8 cellular contexts compared by ENCODE assay signal in the genomic region with DNA sequence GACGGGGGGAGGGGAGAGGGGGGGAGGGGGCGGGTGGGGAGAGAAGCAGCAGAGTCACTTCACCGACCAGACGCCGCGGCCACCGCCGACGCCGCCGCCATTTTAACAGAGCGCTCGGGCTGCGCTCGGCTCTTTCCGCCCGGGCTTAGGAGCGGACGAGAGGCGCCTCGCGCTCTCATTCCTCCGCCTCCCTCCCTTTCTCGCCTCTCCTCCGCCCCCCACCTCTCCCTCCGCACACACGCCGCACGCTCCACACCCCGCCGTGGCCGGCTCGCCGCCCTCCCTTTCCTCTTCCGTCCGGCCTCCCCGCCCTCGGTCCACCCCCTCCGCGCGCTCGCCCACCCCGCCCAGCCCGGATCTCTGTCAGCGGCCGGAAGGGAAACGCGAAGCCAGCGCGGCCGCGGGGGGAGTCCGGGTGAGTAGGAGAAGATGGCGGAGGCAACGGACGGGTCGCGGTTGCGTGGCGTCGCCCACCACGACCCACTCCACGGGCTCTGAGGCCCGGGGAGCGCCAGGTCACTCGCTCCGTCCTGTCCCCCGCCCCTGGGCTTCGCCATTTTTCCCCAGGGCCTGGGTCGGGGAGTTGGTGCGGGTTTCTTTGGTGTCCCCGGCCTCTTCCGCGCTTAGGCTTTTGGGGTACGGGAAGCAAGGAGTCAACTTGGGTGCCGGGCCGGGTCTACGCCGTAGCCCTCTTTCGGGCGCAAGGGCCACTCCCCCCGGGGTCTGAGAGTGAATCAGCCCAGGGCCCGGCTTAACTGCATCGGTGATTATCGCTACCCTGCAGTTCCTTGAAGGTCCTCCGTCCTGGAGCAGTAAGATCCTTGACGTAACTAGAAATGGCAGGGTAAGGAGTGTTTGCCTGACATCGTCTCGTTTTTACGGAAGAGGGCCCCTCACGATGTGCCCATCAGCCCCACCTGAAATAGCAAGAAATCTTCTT. TPM values are rescaled to one million over a fixed set of nuclear protein-coding genes. Genes with fewer than 3 reads are reported as not detected.
DNase-seq lines count a peak whose midpoint lies in the region; ATAC-seq and TF ChIP-seq lines count a peak whose summit lies in the region.

A gene with protein sequence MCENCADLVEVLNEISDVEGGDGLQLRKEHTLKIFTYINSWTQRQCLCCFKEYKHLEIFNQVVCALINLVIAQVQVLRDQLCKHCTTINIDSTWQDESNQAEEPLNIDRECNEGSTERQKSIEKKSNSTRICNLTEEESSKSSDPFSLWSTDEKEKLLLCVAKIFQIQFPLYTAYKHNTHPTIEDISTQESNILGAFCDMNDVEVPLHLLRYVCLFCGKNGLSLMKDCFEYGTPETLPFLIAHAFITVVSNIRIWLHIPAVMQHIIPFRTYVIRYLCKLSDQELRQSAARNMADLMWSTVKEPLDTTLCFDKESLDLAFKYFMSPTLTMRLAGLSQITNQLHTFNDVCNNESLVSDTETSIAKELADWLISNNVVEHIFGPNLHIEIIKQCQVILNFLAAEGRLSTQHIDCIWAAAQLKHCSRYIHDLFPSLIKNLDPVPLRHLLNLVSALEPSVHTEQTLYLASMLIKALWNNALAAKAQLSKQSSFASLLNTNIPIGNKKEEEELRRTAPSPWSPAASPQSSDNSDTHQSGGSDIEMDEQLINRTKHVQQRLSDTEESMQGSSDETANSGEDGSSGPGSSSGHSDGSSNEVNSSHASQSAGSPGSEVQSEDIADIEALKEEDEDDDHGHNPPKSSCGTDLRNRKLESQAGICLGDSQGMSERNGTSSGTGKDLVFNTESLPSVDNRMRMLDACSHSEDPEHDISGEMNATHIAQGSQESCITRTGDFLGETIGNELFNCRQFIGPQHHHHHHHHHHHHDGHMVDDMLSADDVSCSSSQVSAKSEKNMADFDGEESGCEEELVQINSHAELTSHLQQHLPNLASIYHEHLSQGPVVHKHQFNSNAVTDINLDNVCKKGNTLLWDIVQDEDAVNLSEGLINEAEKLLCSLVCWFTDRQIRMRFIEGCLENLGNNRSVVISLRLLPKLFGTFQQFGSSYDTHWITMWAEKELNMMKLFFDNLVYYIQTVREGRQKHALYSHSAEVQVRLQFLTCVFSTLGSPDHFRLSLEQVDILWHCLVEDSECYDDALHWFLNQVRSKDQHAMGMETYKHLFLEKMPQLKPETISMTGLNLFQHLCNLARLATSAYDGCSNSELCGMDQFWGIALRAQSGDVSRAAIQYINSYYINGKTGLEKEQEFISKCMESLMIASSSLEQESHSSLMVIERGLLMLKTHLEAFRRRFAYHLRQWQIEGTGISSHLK (N-terminal part only) (minus strand): TSS at position 123 of the 940 bp plus-strand sequence. CDS start 395 bp downstream, outside the sequence.

- H3K27me3 ChIP-seq in AG04450 (ENCODE audit: control insufficient read depth, insufficient read depth, low read length) = no peaks in the 10 kb centered on the region
- H3K27me3 ChIP-seq in spleen (replicated peaks in 1 of 7) = no peaks in the 10 kb centered on the region

- peak within 1 kb of the TSS; percentile 88 for H3K4me3 ChIP-seq in AG04450 (ENCODE audit: low read depth, low read length)
- H3K4me3 ChIP-seq in spleen = peak within 1 kb of the TSS; percentile 68 to 91 (median 73)

- POLR2A ChIA-PET in AG04450 (lab: Yijun Ruan, JAX) = no interaction called here

- H3K4me1 ChIP-seq in spleen = peaks cover 20 to 52% (median 47%) of the 10 kb centered on the region in 6 donors

- WGBS in spleen, 5 donors = 0 to 1% (median 0%) methylated on average over 45 to 90 of the region's 91 CpGs

- TF ChIP-seq POLR2A in GM18951 (IDR thresholded peaks at IDR 0.05; ENCODE audit: extremely low read depth, insufficient read depth, insufficient read length) (peak; percentile 91), spleen (IDR thresholded peaks at IDR 0.05) (peak in 2 of 3 donors; percentile 78 to 86)

- peak within 1 kb of the TSS; percentile 99 for H3K27ac ChIP-seq in AG04450 (ENCODE audit: low read depth, low read length)
- H3K27ac ChIP-seq in spleen = peak within 1 kb of the TSS; percentile 94 to 99 (median 99)

- DNase-seq in AG04450 (ENCODE audit: low read depth, low spot score) = peak; percentile 93
- DNase-seq in NCI-H345 treated with DMSO at 0.1 percent for 48 hours (lab: John Stamatoyannopoulos, UW; ENCODE audit: unreplicated experiment) = peak; percentile 77
- peak; percentile 84 for DNase-seq in activated CD4-positive, CD25-positive, alpha-beta regulatory T cell treated with anti-CD3 and anti-CD28 coated beads, Interleukin-2, amount 50 U/mL, for 16 hours (ENCODE audit: low read depth, low spot score)
- peak; percentile 90 for DNase-seq in central memory CD4-positive, alpha-beta T cell
- peak; percentile 84 for DNase-seq in inferior parietal cortex (ENCODE audit: extremely low spot score)
- peak; percentile 100 for DNase-seq in spleen

- peaks cover 0 to 38% (median 1%) of the 10 kb centered on the region in 6 donors for H3K36me3 ChIP-seq in spleen

- in situ Hi-C loops in GM18951 (cut with MboI; ENCODE audit: low sequenced_read_pairs, unreplicated experiment) = no loop called here

- intact Hi-C loops in spleen (cut with DNase I; ENCODE audit: low total_unique reads) = no loop called here

- H3K9me3 ChIP-seq in AG04450 (ENCODE audit: control insufficient read depth, insufficient read depth, low read length) (no peaks in the 10 kb centered on the region; the same call in 1 of the 2 replicates), spleen (no peaks in the 10 kb centered on the region)

- peak; percentile 70 for ATAC-seq in HG03196 (IDR thresholded peaks at IDR 0.05; ENCODE audit: unreplicated experiment)

- TF ChIP-seq CTCF in AG04450 (IDR thresholded peaks at IDR 0.05; ENCODE audit: low read depth, low read length) (no peak), spleen (IDR thresholded peaks at IDR 0.05 in 8 of 11, conservative IDR thresholded peaks at IDR 0.05 in 3 of 11) (peak in 3 of 11 experiments; percentile 9 to 26 (median 16))

- CTCF ChIA-PET in AG04450 (lab: Charles Lee) = no interaction called here

RNA-seq across cellular contexts. Expression of the gene that starts here (rescaled TPM):
- polyA plus RNA-seq in AG04450 (2011; rRNA removed) = 73.5 and 92.3 TPM in 2 replicates
- polyA minus RNA-seq in AG04450 (2011; rRNA and poly(A)+ RNA removed) = 122 and 243 TPM in 2 replicates
- 100 to 1,000 TPM; 124 to 222 (median 152) TPM for total RNA-seq in spleen
- 10 to 100 TPM; 52.1 to 59.8 (median 58.4) TPM for polyA plus RNA-seq in spleen

Comparison
In these comparisons a context has a peak if more than half of its experiments do, and no peak if none do; other contexts are left out.
1. Peak in every context shown above with its lines: DNase-seq, ATAC-seq, H3K4me3 ChIP-seq and H3K27ac ChIP-seq.